Comparison of ENCODE assay signal across 1 cellular context in the genomic region with DNA sequence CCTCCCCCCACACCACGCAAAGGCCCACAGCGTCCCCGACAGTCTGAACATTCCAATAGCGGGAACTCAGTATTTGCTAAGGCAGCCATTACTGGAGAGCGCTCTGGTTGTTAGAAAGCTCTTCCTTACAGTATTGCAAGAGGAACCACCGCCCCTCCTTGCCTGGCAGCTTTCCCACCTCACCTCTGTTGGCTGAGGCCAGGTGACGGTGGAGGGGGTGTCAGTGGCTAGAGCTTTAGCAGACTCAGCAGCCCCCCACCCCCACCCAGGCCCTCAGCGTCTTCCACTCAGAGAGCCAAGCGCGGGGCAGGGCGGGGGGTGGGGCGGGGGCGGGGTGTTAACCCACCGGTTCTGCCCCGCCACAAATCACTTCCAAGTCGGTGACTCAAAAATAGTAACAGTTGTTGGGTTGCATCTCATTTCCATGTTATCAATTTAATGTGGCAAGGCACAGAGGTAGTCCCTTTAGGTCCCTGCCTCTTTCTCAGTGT.
A peak's percentile ranks its signal among the peaks of the same experiment; 100 is the strongest.
TF ChIP-seq lines count a peak whose summit lies in the region.

No MANE protein-coding gene starts in this region.

TF ChIP-seq in K562, 482 proteins besides CTCF, POLR2A, EP300 and RAD21 (continues in another document):
- TF ChIP-seq PTTG1 (tag; IDR thresholded peaks at IDR 0.05; ENCODE audit: low read depth) = no peak
- no peak for TF ChIP-seq TCFL5 (CRISPR knock-in tag; conservative IDR thresholded peaks at IDR 0.05)
- TF ChIP-seq ZBTB7A (IDR thresholded peaks at IDR 0.05; ENCODE audit: borderline replicate concordance, control insufficient read depth, low read depth, low read length) = peak; percentile 56; the same call in 1 of the 2 replicates
- TF ChIP-seq ZSCAN29 (IDR thresholded peaks at IDR 0.05) = no peak
- no peak for TF ChIP-seq PBX2 (CRISPR knock-in tag; IDR thresholded peaks at IDR 0.05; ENCODE audit: low read depth)
- TF ChIP-seq PBX2 (tag; conservative IDR thresholded peaks at IDR 0.05; ENCODE audit: low read depth) = 0 out of 2 replicates have a peak, but pooled peaks have one; percentile 9
- TF ChIP-seq, protein P1, sequence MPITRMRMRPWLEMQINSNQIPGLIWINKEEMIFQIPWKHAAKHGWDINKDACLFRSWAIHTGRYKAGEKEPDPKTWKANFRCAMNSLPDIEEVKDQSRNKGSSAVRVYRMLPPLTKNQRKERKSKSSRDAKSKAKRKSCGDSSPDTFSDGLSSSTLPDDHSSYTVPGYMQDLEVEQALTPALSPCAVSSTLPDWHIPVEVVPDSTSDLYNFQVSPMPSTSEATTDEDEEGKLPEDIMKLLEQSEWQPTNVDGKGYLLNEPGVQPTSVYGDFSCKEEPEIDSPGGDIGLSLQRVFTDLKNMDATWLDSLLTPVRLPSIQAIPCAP (CRISPR knock-in tag; IDR thresholded peaks at IDR 0.05; ENCODE audit: borderline replicate concordance) = no peak
- TF ChIP-seq CHD1 (IDR thresholded peaks at IDR 0.05; ENCODE audit: low read length) = no peak
- no peak for TF ChIP-seq BCL6 (CRISPR knock-in tag; IDR thresholded peaks at IDR 0.05)
- no peak for TF ChIP-seq U2AF2 (optimal IDR thresholded peaks at IDR 0.05; ENCODE audit: low read depth, low read length)
- TF ChIP-seq ZNF592 (IDR thresholded peaks at IDR 0.05) = no peak
- no peak for TF ChIP-seq ZNF197 (CRISPR knock-in tag; IDR thresholded peaks at IDR 0.05; ENCODE audit: low read depth)
- TF ChIP-seq SMARCC2 (IDR thresholded peaks at IDR 0.05; ENCODE audit: low read depth) = no peak
- TF ChIP-seq PHB (CRISPR knock-in tag; IDR thresholded peaks at IDR 0.05) = no peak
- TF ChIP-seq VEZF1 (CRISPR knock-in tag; IDR thresholded peaks at IDR 0.05) = peak; percentile 46; the same call in 1 of the 2 replicates
- no peak for TF ChIP-seq ZNF561 (CRISPR knock-in tag; conservative IDR thresholded peaks at IDR 0.05)
- TF ChIP-seq ZSCAN32 (CRISPR knock-in tag; IDR thresholded peaks at IDR 0.05) = no peak
- TF ChIP-seq E2F1 (CRISPR knock-in tag; IDR thresholded peaks at IDR 0.05) = no peak
- TF ChIP-seq PKNOX1 (IDR thresholded peaks at IDR 0.05) = peak; percentile 62
- no peak for TF ChIP-seq FOXJ2 (tag; IDR thresholded peaks at IDR 0.05)
- TF ChIP-seq YY1 (IDR thresholded peaks at IDR 0.05; ENCODE audit: borderline replicate concordance in 1 of 3, control insufficient read depth in 1 of 3, extremely low read depth in 1 of 3, insufficient read depth in 3 of 3, insufficient read length in 1 of 3, insufficient replicate concordance in 2 of 3, low read depth in 1 of 3, low read length in 2 of 3) = peak in 2 of 3 experiments; percentile 72 to 87
- no peak for TF ChIP-seq NR2F6 (CRISPR knock-in tag; IDR thresholded peaks at IDR 0.05)
- TF ChIP-seq ZNF41 (CRISPR knock-in tag; conservative IDR thresholded peaks at IDR 0.05) = no peak
- TF ChIP-seq, protein P2, sequence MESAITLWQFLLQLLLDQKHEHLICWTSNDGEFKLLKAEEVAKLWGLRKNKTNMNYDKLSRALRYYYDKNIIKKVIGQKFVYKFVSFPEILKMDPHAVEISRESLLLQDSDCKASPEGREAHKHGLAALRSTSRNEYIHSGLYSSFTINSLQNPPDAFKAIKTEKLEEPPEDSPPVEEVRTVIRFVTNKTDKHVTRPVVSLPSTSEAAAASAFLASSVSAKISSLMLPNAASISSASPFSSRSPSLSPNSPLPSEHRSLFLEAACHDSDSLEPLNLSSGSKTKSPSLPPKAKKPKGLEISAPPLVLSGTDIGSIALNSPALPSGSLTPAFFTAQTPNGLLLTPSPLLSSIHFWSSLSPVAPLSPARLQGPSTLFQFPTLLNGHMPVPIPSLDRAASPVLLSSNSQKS (CRISPR knock-in tag; IDR thresholded peaks at IDR 0.05) = no peak
- no peak for TF ChIP-seq POLR3G (IDR thresholded peaks at IDR 0.05; ENCODE audit: extremely low read depth, insufficient read length, insufficient replicate concordance)
- TF ChIP-seq PRDM10 (IDR thresholded peaks at IDR 0.05; ENCODE audit: partially characterized antibody) = no peak
- TF ChIP-seq SAFB2 (IDR thresholded peaks at IDR 0.05; ENCODE audit: borderline replicate concordance, low read depth, low read length, severe bottlenecking) = no peak
- TF ChIP-seq, protein P3, sequence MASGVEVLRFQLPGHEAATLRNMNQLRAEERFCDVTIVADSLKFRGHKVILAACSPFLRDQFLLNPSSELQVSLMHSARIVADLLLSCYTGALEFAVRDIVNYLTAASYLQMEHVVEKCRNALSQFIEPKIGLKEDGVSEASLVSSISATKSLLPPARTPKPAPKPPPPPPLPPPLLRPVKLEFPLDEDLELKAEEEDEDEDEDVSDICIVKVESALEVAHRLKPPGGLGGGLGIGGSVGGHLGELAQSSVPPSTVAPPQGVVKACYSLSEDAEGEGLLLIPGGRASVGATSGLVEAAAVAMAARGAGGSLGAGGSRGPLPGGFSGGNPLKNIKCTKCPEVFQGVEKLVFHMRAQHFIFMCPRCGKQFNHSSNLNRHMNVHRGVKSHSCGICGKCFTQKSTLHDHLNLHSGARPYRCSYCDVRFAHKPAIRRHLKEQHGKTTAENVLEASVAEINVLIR (CRISPR knock-in tag; IDR thresholded peaks at IDR 0.05) = no peak
- no peak for TF ChIP-seq HES1 (IDR thresholded peaks at IDR 0.05; ENCODE audit: low read depth)
- TF ChIP-seq XRCC4 (IDR thresholded peaks at IDR 0.05; ENCODE audit: extremely low read depth, insufficient read depth, insufficient read length) = no peak
- no peak for TF ChIP-seq MCM2 (IDR thresholded peaks at IDR 0.05; ENCODE audit: low read depth)
- no peak for TF ChIP-seq RBM14 (IDR thresholded peaks at IDR 0.05; ENCODE audit: borderline replicate concordance, insufficient read depth, low read depth, low read length)
- TF ChIP-seq ZFPM2 (CRISPR knock-in tag; IDR thresholded peaks at IDR 0.05) = no peak
- 0 out of 2 replicates have a peak, but pooled peaks have one; percentile 27 for TF ChIP-seq EGR1 (conservative IDR thresholded peaks at IDR 0.05)
- no peak for TF ChIP-seq SMARCA4 (IDR thresholded peaks at IDR 0.05)
- TF ChIP-seq NFIC (IDR thresholded peaks at IDR 0.05) = peak; percentile 32; the same call in 1 of the 2 replicates
